ENCODE assay signal across 9 cellular contexts in genomic region chr1:99004270-99005141, GRCh38. TPM values are rescaled to one million over a fixed set of nuclear protein-coding genes. Genes with fewer than 3 reads are reported as not detected.
A peak's percentile ranks its signal among the peaks of the same experiment; 100 is the strongest.
DNase-seq lines count a peak whose midpoint lies in the region; ATAC-seq, FAIRE-seq and TF ChIP-seq lines count a peak whose summit lies in the region.
"Had no signal": no experiment of that assay in that cellular context is flagged by ENCODE, and none has a peak within 500 bp of the region (broad histone marks: within the 10 kb centered on the region; RNA-seq: fewer than 3 reads in every experiment).

PLPPR5 (minus strand) TSS chr1:99004861; CDS start chr1:99004671, 190 bp downstream.

- H3K27ac Mint-ChIP-seq in stimulated activated naive B cell treated with anti-CD40 and anti-IgM and Interleukin-4, amounts not matched to agents 10 μg/mL and 1 μg/mL and 100 μg/mL, for 72 hours = no peak within 1 kb of the TSS

- TF ChIP-seq POLR2A in GM12891 (IDR thresholded peaks at IDR 0.05; ENCODE audit: low read depth, low read length) = no peak

- CTCF ChIA-PET in RWPE1 (lab: Yijun Ruan, JAX) = interaction anchor here (0.6 to 1.0 kb wide), 2 partner anchors 211 to 659 kb away, joined by 4 to 8 read pairs; no protein-coding TSS in a partner anchor

- no peaks in the 10 kb centered on the region for H3K36me3 Mint-ChIP-seq in stimulated activated naive B cell treated with anti-CD40 and anti-IgM and Interleukin-4, amounts not matched to agents 10 μg/mL and 1 μg/mL and 100 μg/mL, for 72 hours

- no peak for TF ChIP-seq CTCF in RWPE1 (conservative IDR thresholded peaks at IDR 0.05; ENCODE audit: low read depth)

- POLR2A ChIA-PET in RWPE1 (lab: Yijun Ruan, JAX; ENCODE audit: low non-redundant PET) = no interaction called here

- H3K4me1 Mint-ChIP-seq in stimulated activated naive B cell treated with anti-CD40 and anti-IgM and Interleukin-4, amounts not matched to agents 10 μg/mL and 1 μg/mL and 100 μg/mL, for 72 hours = peaks cover 3 to 6% of the 10 kb centered on the region in 2 donors

- DNase-seq in GM12891 (ENCODE audit: insufficient read length, low spot score) (peak; percentile 9), RWPE1 (ENCODE audit: low spot score) (peak; percentile 5), brain pericyte (ENCODE audit: low read depth, low spot score) (peak; percentile 7), kidney tubule cell (ENCODE audit: low spot score) (peak; percentile 24), NCI-H1436 (lab: John Stamatoyannopoulos, UW) (no peak), superior temporal gyrus (ENCODE audit: extremely low spot score) (no peak), GM19240 (ENCODE audit: insufficient read length, low spot score) (no peak)
- peak; percentile 1 for DNase-seq in stimulated activated naive B cell treated with anti-CD40 and anti-IgM and Interleukin-4, amounts not matched to agents 10 μg/mL and 1 μg/mL and 100 μg/mL, for 72 hours

- peak within 1 kb of the TSS; percentile 55 to 62 for H3K4me3 Mint-ChIP-seq in stimulated activated naive B cell treated with anti-CD40 and anti-IgM and Interleukin-4, amounts not matched to agents 10 μg/mL and 1 μg/mL and 100 μg/mL, for 72 hours

- no peak for FAIRE-seq in GM12891 (lab: Jason Lieb, UNC)

- peaks cover 42 to 59% of the 10 kb centered on the region in 2 donors for H3K27me3 Mint-ChIP-seq in stimulated activated naive B cell treated with anti-CD40 and anti-IgM and Interleukin-4, amounts not matched to agents 10 μg/mL and 1 μg/mL and 100 μg/mL, for 72 hours

- no peaks in the 10 kb centered on the region for H3K9me3 Mint-ChIP-seq in stimulated activated naive B cell treated with anti-CD40 and anti-IgM and Interleukin-4, amounts not matched to agents 10 μg/mL and 1 μg/mL and 100 μg/mL, for 72 hours

- H3K27ac ChIP-seq in RWPE1 = no peak within 1 kb of the TSS
- H3K27ac ChIP-seq: KMS-11 had no signal

- ATAC-seq in stimulated activated naive B cell treated with anti-CD40 and anti-IgM and Interleukin-4, amounts not matched to agents 10 μg/mL and 1 μg/mL and 100 μg/mL, for 72 hours (replicated peaks) = peak; percentile 18 to 38

TF ChIP-seq in GM12891, 5 proteins besides CTCF, POLR2A, EP300 and RAD21:
- TF ChIP-seq POLR2AphosphoS5 (IDR thresholded peaks at IDR 0.05; ENCODE audit: low read depth, low read length) (no peak), POU2F2 (IDR thresholded peaks at IDR 0.05; ENCODE audit: low read depth, low read length) (no peak), SPI1 (IDR thresholded peaks at IDR 0.05; ENCODE audit: low read depth, low read length) (no peak), TAF1 (IDR thresholded peaks at IDR 0.05; ENCODE audit: low read depth, low read length) (no peak), PAX5 (IDR thresholded peaks at IDR 0.05; ENCODE audit: insufficient read depth, low read length, severe bottlenecking) (no peak)

RNA-seq across cellular contexts. Expression of gene PLPPR5, which starts in this region (rescaled TPM):
- not detected for polyA plus RNA-seq in GM12891 (2012; ENCODE audit: low read depth, missing spikeins)

Comparison
In these comparisons a context has a peak if more than half of its experiments do, and no peak if none do; other contexts are left out.
1. DNase-seq: peak in GM12891 (single experiment), RWPE1 (single experiment), brain pericyte (single experiment), kidney tubule cell (single experiment) and stimulated activated naive B cell treated with anti-CD40 and anti-IgM and Interleukin-4, amounts not matched to agents 10 μg/mL and 1 μg/mL and 100 μg/mL, for 72 hours (single experiment); none in NCI-H1436 (single experiment), superior temporal gyrus (single experiment) and GM19240 (single experiment).